Comparison of ENCODE assay signal across 1 cellular context in genomic region chr15:69224383-69224782, GRCh38.
TF ChIP-seq lines count a peak whose summit lies in the region.

No MANE protein-coding gene starts in this region.

TF ChIP-seq in HepG2, 621 proteins besides CTCF, POLR2A, EP300 and RAD21 (continued from another document and continues in another):
- TF ChIP-seq ZNF18 (CRISPR knock-in tag; IDR thresholded peaks at IDR 0.05; ENCODE audit: insufficient replicate concordance) (no peak), ZNF432 (CRISPR knock-in tag; IDR thresholded peaks at IDR 0.05; ENCODE audit: borderline replicate concordance) (no peak), ATAD3A (CRISPR knock-in tag; IDR thresholded peaks at IDR 0.05) (no peak), E2F1 (CRISPR knock-in tag; IDR thresholded peaks at IDR 0.05) (no peak), ZSCAN12 (CRISPR knock-in tag; IDR thresholded peaks at IDR 0.05) (no peak), DRAP1 (CRISPR knock-in tag; IDR thresholded peaks at IDR 0.05) (peak; percentile 40; the same call in 1 of the 2 replicates), ETS1 (CRISPR knock-in tag; IDR thresholded peaks at IDR 0.05) (no peak), ZBTB44 (CRISPR knock-in tag; IDR thresholded peaks at IDR 0.05) (no peak), ZNF652 (CRISPR knock-in tag; IDR thresholded peaks at IDR 0.05; ENCODE audit: borderline replicate concordance, low read depth) (no peak), NR3C1 (CRISPR knock-in tag; IDR thresholded peaks at IDR 0.05) (no peak), ZNF367 (CRISPR knock-in tag; IDR thresholded peaks at IDR 0.05; ENCODE audit: borderline replicate concordance) (no peak), ASH2L (IDR thresholded peaks at IDR 0.05; ENCODE audit: insufficient read length, low read depth, low read length) (peak; percentile 56), ZFAT (CRISPR knock-in tag; conservative IDR thresholded peaks at IDR 0.05) (no peak), ZGPAT (CRISPR knock-in tag; IDR thresholded peaks at IDR 0.05) (peak; percentile 86), HNRNPL (IDR thresholded peaks at IDR 0.05; ENCODE audit: low read depth, low read length) (no peak), MTA3 (CRISPR knock-in tag; IDR thresholded peaks at IDR 0.05) (no peak), TCF12 (IDR thresholded peaks at IDR 0.05) (no peak), TCF12 (CRISPR knock-in tag; IDR thresholded peaks at IDR 0.05) (peak; percentile 64; the same call in 1 of the 2 replicates), ZNF543 (CRISPR knock-in tag; IDR thresholded peaks at IDR 0.05) (no peak), SRSF9 (IDR thresholded peaks at IDR 0.05; ENCODE audit: borderline replicate concordance, insufficient read depth, low read depth, low read length, poor library complexity, severe bottlenecking) (no peak), KIAA2018 (CRISPR knock-in tag; IDR thresholded peaks at IDR 0.05; ENCODE audit: borderline replicate concordance) (no peak), IRF2 (CRISPR knock-in tag; IDR thresholded peaks at IDR 0.05) (peak; percentile 87), SRF (IDR thresholded peaks at IDR 0.05; ENCODE audit: low read depth, low read length) (no peak), SMAD9 (CRISPR knock-in tag; IDR thresholded peaks at IDR 0.05) (no peak), NFRKB (IDR thresholded peaks at IDR 0.05) (no peak), SP4 (CRISPR knock-in tag; IDR thresholded peaks at IDR 0.05) (no peak), MLX (CRISPR knock-in tag; IDR thresholded peaks at IDR 0.05) (peak; percentile 88), SRSF4 (IDR thresholded peaks at IDR 0.05; ENCODE audit: low read depth, low read length, poor library complexity, severe bottlenecking) (no peak), KAT8 (CRISPR knock-in tag; IDR thresholded peaks at IDR 0.05) (peak; percentile 80), ZNF350 (CRISPR knock-in tag; IDR thresholded peaks at IDR 0.05; ENCODE audit: borderline replicate concordance, low read depth) (peak; percentile 29; the same call in 1 of the 2 replicates), ZNF33A (CRISPR knock-in tag; IDR thresholded peaks at IDR 0.05; ENCODE audit: borderline replicate concordance) (no peak), ZNF589 (CRISPR knock-in tag; conservative IDR thresholded peaks at IDR 0.05) (no peak), MYNN (CRISPR knock-in tag; IDR thresholded peaks at IDR 0.05; ENCODE audit: low read depth) (no peak), RAD51 (IDR thresholded peaks at IDR 0.05; ENCODE audit: borderline replicate concordance) (no peak), ZNF761 (CRISPR knock-in tag; conservative IDR thresholded peaks at IDR 0.05) (no peak), SETDB1 (CRISPR knock-in tag; IDR thresholded peaks at IDR 0.05; ENCODE audit: borderline replicate concordance) (no peak), ZNF282 (IDR thresholded peaks at IDR 0.05; ENCODE audit: partially characterized antibody) (no peak), TMF1 (CRISPR knock-in tag; IDR thresholded peaks at IDR 0.05; ENCODE audit: low read depth) (no peak), ZNF274 (CRISPR knock-in tag; IDR thresholded peaks at IDR 0.05) (no peak), EEA1 (CRISPR knock-in tag; IDR thresholded peaks at IDR 0.05; ENCODE audit: borderline replicate concordance) (no peak), ZNF34 (CRISPR knock-in tag; IDR thresholded peaks at IDR 0.05; ENCODE audit: borderline replicate concordance) (no peak), NCOA1 (CRISPR knock-in tag; IDR thresholded peaks at IDR 0.05) (0 out of 2 replicates have a peak, but pooled peaks have one; percentile 64), SP140L (CRISPR knock-in tag; IDR thresholded peaks at IDR 0.05; ENCODE audit: borderline replicate concordance) (no peak), ZNF441 (CRISPR knock-in tag; IDR thresholded peaks at IDR 0.05; ENCODE audit: borderline replicate concordance) (peak; percentile 45; the same call in 1 of the 2 replicates), NCOR1 (IDR thresholded peaks at IDR 0.05; ENCODE audit: borderline replicate concordance, low read length) (peak; percentile 98), SNAPC5 (CRISPR knock-in tag; IDR thresholded peaks at IDR 0.05; ENCODE audit: borderline replicate concordance) (no peak), CEBPB (IDR thresholded peaks at IDR 0.05; ENCODE audit: borderline replicate concordance, low read depth, low read length) (peak; percentile 98), MATR3 (CRISPR knock-in tag; IDR thresholded peaks at IDR 0.05) (no peak), TCF7 (IDR thresholded peaks at IDR 0.05; ENCODE audit: low read depth) (peak; percentile 70), CBX1 (IDR thresholded peaks at IDR 0.05; ENCODE audit: low read depth) (no peak), POLR2AphosphoS2 (IDR thresholded peaks at IDR 0.05; ENCODE audit: low read depth, low read length) (no peak)
